In genomic region chr11:67160045-67160444, GRCh38 we compare ENCODE assay signal across 28 cellular contexts. TPM values are rescaled to one million over a fixed set of nuclear protein-coding genes. Genes with fewer than 3 reads are reported as not detected.
A peak's percentile ranks its signal among the peaks of the same experiment; 100 is the strongest.
DNase-seq lines count a peak whose midpoint lies in the region; ATAC-seq and TF ChIP-seq lines count a peak whose summit lies in the region.
"Had no signal": no experiment of that assay in that cellular context is flagged by ENCODE, and none has a peak within 500 bp of the region (broad histone marks: within the 10 kb centered on the region; RNA-seq: fewer than 3 reads in every experiment).

No MANE protein-coding gene starts in this region.

- POLR2A ChIA-PET in activated CD4-positive, alpha-beta memory T cell treated with anti-CD3 and anti-CD28 coated beads, Interleukin-2, amount 10 ng/mL, durations not matched to agents 7 days and 5 days (lab: Charles Lee): no interaction called here

- peaks cover 36% of the 10 kb centered on the region for H3K36me3 Mint-ChIP-seq in activated T-cell treated with anti-CD3 and anti-CD28 coated beads, Interleukin-2, amount 50 U/mL, for 24 hours (ENCODE audit: low read depth)
- H3K36me3 Mint-ChIP-seq in glutamatergic neuron (ENCODE audit: unreplicated experiment): no peaks in the 10 kb centered on the region
- H3K36me3 Mint-ChIP-seq in activated CD4-positive, alpha-beta memory T cell treated with anti-CD3 and anti-CD28 coated beads, Interleukin-2, amount 10 ng/mL, durations not matched to agents 7 days and 5 days (ENCODE audit: low read depth): peaks cover 18% of the 10 kb centered on the region

- CTCF ChIA-PET in activated CD4-positive, alpha-beta memory T cell treated with anti-CD3 and anti-CD28 coated beads, Interleukin-2, amount 10 ng/mL, durations not matched to agents 7 days and 5 days (lab: Charles Lee): no interaction called here

- H3K4me3 ChIP-seq in SK-N-MC: 0 out of 2 replicates have a peak overlapping the region, but pooled peaks have one; percentile 1
- H3K4me3 ChIP-seq: esophagus muscularis mucosa, heart left ventricle, upper lobe of left lung had no signal

- H3K36me3 ChIP-seq in SK-N-MC (ENCODE audit: insufficient read depth, low read length): peaks cover 8% of the 10 kb centered on the region; the same call in 1 of the 2 replicates
- H3K36me3 ChIP-seq: upper lobe of left lung had no signal

- H3K9ac ChIP-seq in SK-N-MC (ENCODE audit: insufficient read length): no peak overlapping the region

- no peak for ATAC-seq in stimulated activated naive CD8-positive, alpha-beta T cell treated with anti-CD3 and anti-CD28 coated beads, Interleukin-15, Interleukin-2, amounts not matched to agents 100 U/mL and 50 U/mL, for 24 hours
- ATAC-seq: heart left ventricle had no signal

- no peak overlapping the region for H3K4me3 Mint-ChIP-seq in activated T-cell treated with anti-CD3 and anti-CD28 coated beads, Interleukin-2, amount 50 U/mL, for 24 hours
- peak overlapping the region; percentile 62 for H3K4me3 Mint-ChIP-seq in glutamatergic neuron (ENCODE audit: unreplicated experiment)
- no peak overlapping the region for H3K4me3 Mint-ChIP-seq in activated CD4-positive, alpha-beta memory T cell treated with anti-CD3 and anti-CD28 coated beads, Interleukin-2, amount 10 ng/mL, durations not matched to agents 7 days and 5 days
- H3K4me3 Mint-ChIP-seq: brain; CD14-positive monocyte; nephron; T-helper 1 cell treated with Interleukin-12 subunit alpha and Interleukin-12 subunit beta and Interleukin-4 antibody, amounts not matched to agents 30 μg/mL and 1 μg/mL, for 36 hours had no signal

- H3K27ac Mint-ChIP-seq in activated T-cell treated with anti-CD3 and anti-CD28 coated beads, Interleukin-2, amount 50 U/mL, for 24 hours: peak overlapping the region; percentile 24
- H3K27ac Mint-ChIP-seq in glutamatergic neuron (ENCODE audit: unreplicated experiment): peak overlapping the region; percentile 98
- H3K27ac Mint-ChIP-seq in activated CD4-positive, alpha-beta memory T cell treated with anti-CD3 and anti-CD28 coated beads, Interleukin-2, amount 10 ng/mL, durations not matched to agents 7 days and 5 days: no peak overlapping the region
- H3K27ac Mint-ChIP-seq: T-helper 1 cell treated with Interleukin-12 subunit alpha and Interleukin-12 subunit beta and Interleukin-4 antibody, amounts not matched to agents 30 μg/mL and 1 μg/mL, for 36 hours had no signal

- H3K27ac ChIP-seq in SK-N-MC: peak overlapping the region; percentile 99
- H3K27ac ChIP-seq: esophagus muscularis mucosa, heart left ventricle, upper lobe of left lung had no signal

- no peaks in the 10 kb centered on the region for H3K9me3 Mint-ChIP-seq in activated T-cell treated with anti-CD3 and anti-CD28 coated beads, Interleukin-2, amount 50 U/mL, for 24 hours
- H3K9me3 Mint-ChIP-seq in glutamatergic neuron (ENCODE audit: unreplicated experiment): no peaks in the 10 kb centered on the region
- H3K9me3 Mint-ChIP-seq in activated CD4-positive, alpha-beta memory T cell treated with anti-CD3 and anti-CD28 coated beads, Interleukin-2, amount 10 ng/mL, durations not matched to agents 7 days and 5 days: no peaks in the 10 kb centered on the region
- H3K9me3 Mint-ChIP-seq: brain; CD14-positive monocyte; nephron; T-helper 1 cell treated with Interleukin-12 subunit alpha and Interleukin-12 subunit beta and Interleukin-4 antibody, amounts not matched to agents 30 μg/mL and 1 μg/mL, for 36 hours had no signal

- no peak for TF ChIP-seq CTCF in glutamatergic neuron (IDR thresholded peaks at IDR 0.05; ENCODE audit: partially characterized antibody, unreplicated experiment)

- H3K4me1 Mint-ChIP-seq in activated T-cell treated with anti-CD3 and anti-CD28 coated beads, Interleukin-2, amount 50 U/mL, for 24 hours (ENCODE audit: low read depth): peaks cover 49% of the 10 kb centered on the region
- peaks cover 14% of the 10 kb centered on the region for H3K4me1 Mint-ChIP-seq in glutamatergic neuron (ENCODE audit: low read depth, unreplicated experiment)
- H3K4me1 Mint-ChIP-seq in activated CD4-positive, alpha-beta memory T cell treated with anti-CD3 and anti-CD28 coated beads, Interleukin-2, amount 10 ng/mL, durations not matched to agents 7 days and 5 days: peaks cover 22% of the 10 kb centered on the region

- no peaks in the 10 kb centered on the region for H3K9me3 ChIP-seq in SK-N-MC (ENCODE audit: low read depth, low read length)
- H3K9me3 ChIP-seq: esophagus muscularis mucosa, heart left ventricle, upper lobe of left lung had no signal

- no peaks in the 10 kb centered on the region for H3K27me3 Mint-ChIP-seq in activated T-cell treated with anti-CD3 and anti-CD28 coated beads, Interleukin-2, amount 50 U/mL, for 24 hours
- H3K27me3 Mint-ChIP-seq in glutamatergic neuron (ENCODE audit: unreplicated experiment): peaks cover 2% of the 10 kb centered on the region
- H3K27me3 Mint-ChIP-seq in activated CD4-positive, alpha-beta memory T cell treated with anti-CD3 and anti-CD28 coated beads, Interleukin-2, amount 10 ng/mL, durations not matched to agents 7 days and 5 days: no peaks in the 10 kb centered on the region
- H3K27me3 Mint-ChIP-seq: brain had no signal

- no peak for DNase-seq in activated T-cell treated with anti-CD3 and anti-CD28 coated beads, Interleukin-2, amount 50 U/mL, for 24 hours
- DNase-seq in activated T-cell treated with anti-CD3 and anti-CD28 coated beads, Interleukin-2, amount 50 U/mL, for 1 hour: no peak
- DNase-seq in SK-N-MC (ENCODE audit: low read depth, low spot score) (no peak), glutamatergic neuron (peak; percentile 43), NCI-H128 (lab: John Stamatoyannopoulos, UW; ENCODE audit: unreplicated experiment) (no peak), NCI-H2196 (lab: John Stamatoyannopoulos, UW; ENCODE audit: unreplicated experiment) (no peak)
- no peak for DNase-seq in stimulated activated naive CD8-positive, alpha-beta T cell treated with anti-CD3 and anti-CD28 coated beads, Interleukin-15, Interleukin-2, amounts not matched to agents 100 U/mL and 50 U/mL, for 24 hours
- DNase-seq in activated CD4-positive, alpha-beta memory T cell treated with anti-CD3 and anti-CD28 coated beads, Interleukin-2, amount 10 ng/mL, durations not matched to agents 7 days and 5 days: no peak
- DNase-seq: activated CD4-positive, alpha-beta T cell treated with anti-CD3 and anti-CD28 coated beads for 4 hours; activated naive CD4-positive, alpha-beta T cell; cerebellar nuclear complex; dermis blood vessel endothelial cell; foreskin fibroblast; heart left ventricle; KBM-7; kidney glomerular epithelial cell; NCI-H1092 treated with DMSO at 0.1 percent for 48 hours; NCI-H2029 treated with DMSO at 0.1 percent for 48 hours; NCI-H524 treated with DMSO at 0.1 percent for 48 hours; NK-92 treated with Interleukin-12 subunit alpha and Interleukin-12 subunit beta, amount 100 ng/mL, for 24 hours; stimulated activated CD4-positive, alpha-beta T cell treated with anti-CD3 and anti-CD28 coated beads, Interleukin-15, amount 100 ng/mL, for 24 hours; stimulated activated CD4-positive, alpha-beta T cell treated with anti-CD3 and anti-CD28 coated beads, Interleukin-4, amount 100 ng/mL, for 4 hours; upper lobe of left lung had no signal

RNA-seq across cellular contexts. Expression of gene KDM2A, which starts 41.0 kb away (rescaled TPM):
- 71.0 TPM for total RNA-seq in glutamatergic neuron (ENCODE audit: unreplicated experiment)
- total RNA-seq in activated CD4-positive, alpha-beta memory T cell treated with anti-CD3 and anti-CD28 coated beads, Interleukin-2, amount 10 ng/mL, durations not matched to agents 7 days and 5 days: 10 to 100 TPM; 87.1 to 95.9 TPM
